Comparison of ENCODE assay signal across 8 cellular contexts in genomic region chr1:44655609-44656008, GRCh38. TPM values are rescaled to one million over a fixed set of nuclear protein-coding genes. Genes with fewer than 3 reads are reported as not detected.
DNase-seq lines count a peak whose midpoint lies in the region; ATAC-seq and TF ChIP-seq lines count a peak whose summit lies in the region.

No MANE protein-coding gene starts in this region.

- H3K4me3 Mint-ChIP-seq in activated CD4-positive, alpha-beta memory T cell treated with anti-CD3 and anti-CD28 coated beads for 36 hours, result no peak overlapping the region
- H3K4me3 Mint-ChIP-seq in activated CD4-positive, alpha-beta memory T cell treated with anti-CD3 and anti-CD28 coated beads, Interleukin-2, amount 10 ng/mL, durations not matched to agents 7 days and 5 days, result no peak overlapping the region

- H3K4me3 ChIP-seq in OCI-LY7 (ENCODE audit: low read depth, low read length, poor library complexity, severe bottlenecking) (no peak overlapping the region), epithelial cell of esophagus (ENCODE audit: low read length) (no peak overlapping the region), sigmoid colon (no peak overlapping the region)

- ATAC-seq in HG02840 (IDR thresholded peaks at IDR 0.05; ENCODE audit: low FRiP score, unreplicated experiment), result no peak

- H3K4me1 ChIP-seq in OCI-LY7 (ENCODE audit: insufficient read depth, low read length, poor library complexity, severe bottlenecking) (no peaks in the 10 kb centered on the region), sigmoid colon (peaks cover 0 to 14% (median 4%) of the 10 kb centered on the region in 4 donors)

- CTCF ChIA-PET in activated CD4-positive, alpha-beta memory T cell treated with anti-CD3 and anti-CD28 coated beads for 36 hours (lab: Charles Lee), result interaction anchor here (1.0 to 1.6 kb wide), 6 partner anchors 14 to 57 kb away, joined by 3 to 5 read pairs (median 4); no protein-coding TSS in a partner anchor
- CTCF ChIA-PET in activated CD4-positive, alpha-beta memory T cell treated with anti-CD3 and anti-CD28 coated beads, Interleukin-2, amount 10 ng/mL, durations not matched to agents 7 days and 5 days (lab: Charles Lee), result interaction anchor here (0.8 to 1.2 kb wide), 2 partner anchors 41 to 265 kb away, joined by 3 read pairs; no protein-coding TSS in a partner anchor
- CTCF ChIA-PET in OCI-LY7 (lab: Charles Lee; ENCODE audit: unreplicated experiment), result interaction anchor here (0.6 kb wide), 1 partner anchor 9 kb away, joined by 3 read pairs; no protein-coding TSS in a partner anchor

- no peak overlapping the region for H2AFZ ChIP-seq in OCI-LY7 (ENCODE audit: low read length)

- TF ChIP-seq EP300 in sigmoid colon (IDR thresholded peaks at IDR 0.05), result no peak

- TF ChIP-seq CTCF in OCI-LY7 (conservative IDR thresholded peaks at IDR 0.05; ENCODE audit: low read length) (peak; percentile 86), epithelial cell of esophagus (IDR thresholded peaks at IDR 0.05; ENCODE audit: insufficient read depth, low read depth, low read length, missing control alignments) (peak; percentile 76), sigmoid colon (IDR thresholded peaks at IDR 0.05) (peak in 3 of 4 experiments; percentile 41 to 54 (median 47))

- BruUV-seq in OCI-LY7 (replicated peaks; lab: Mats Ljungman, UMichigan), result no TSS peak

- no peak overlapping the region for H3K4me2 ChIP-seq in OCI-LY7 (ENCODE audit: low read length)

- peaks cover 12% of the 10 kb centered on the region for H3K36me3 ChIP-seq in OCI-LY7 (ENCODE audit: insufficient read depth, low read length)
- H3K36me3 ChIP-seq in sigmoid colon, result peaks cover 8 to 20% (median 13%) of the 10 kb centered on the region in 4 donors

- H3K27me3 ChIP-seq in sigmoid colon, result no peaks in the 10 kb centered on the region

- no peaks in the 10 kb centered on the region for H3K9me3 ChIP-seq in OCI-LY7 (ENCODE audit: low read length)
- no peaks in the 10 kb centered on the region for H3K9me3 ChIP-seq in sigmoid colon

- POLR2A ChIA-PET in activated CD4-positive, alpha-beta memory T cell treated with anti-CD3 and anti-CD28 coated beads for 36 hours (lab: Charles Lee), result no interaction called here
- POLR2A ChIA-PET in activated CD4-positive, alpha-beta memory T cell treated with anti-CD3 and anti-CD28 coated beads, Interleukin-2, amount 10 ng/mL, durations not matched to agents 7 days and 5 days (lab: Charles Lee), result interaction anchor here (1.5 kb wide), 1 partner anchor 23 kb away, joined by 5 read pairs; no protein-coding TSS in a partner anchor
- POLR2A ChIA-PET in OCI-LY7 (lab: Charles Lee), result interaction anchor here (0.6 kb wide), 1 partner anchor 1040 kb away, joined by 5 read pairs; no protein-coding TSS in a partner anchor

- H3K27ac ChIP-seq in OCI-LY7 (ENCODE audit: low read depth, low read length, poor library complexity, severe bottlenecking) (no peak overlapping the region), sigmoid colon (no peak overlapping the region)

- peaks cover 5% of the 10 kb centered on the region for H3K36me3 Mint-ChIP-seq in activated CD4-positive, alpha-beta memory T cell treated with anti-CD3 and anti-CD28 coated beads for 36 hours
- peaks cover 6% of the 10 kb centered on the region for H3K36me3 Mint-ChIP-seq in activated CD4-positive, alpha-beta memory T cell treated with anti-CD3 and anti-CD28 coated beads, Interleukin-2, amount 10 ng/mL, durations not matched to agents 7 days and 5 days (ENCODE audit: low read depth)

- intact Hi-C loops in activated CD4-positive, alpha-beta memory T cell treated with anti-CD3 and anti-CD28 coated beads for 36 hours (cut with micrococcal nuclease), result no loop called here
- intact Hi-C loops in OCI-LY7 (cut with micrococcal nuclease; ENCODE audit: unreplicated experiment) (loop anchor here (1.0 to 10.0 kb wide), 2 partner anchors 60 to 281 kb away; no protein-coding TSS in a partner anchor), sigmoid colon (cut with DNase I) (loop anchor here (10.0 kb wide), 1 partner anchor 441 kb away; the partner anchor contains the start of gene DMAP1)

- no peaks in the 10 kb centered on the region for H4K20me1 ChIP-seq in OCI-LY7 (ENCODE audit: insufficient read depth, low read length)

- no peaks in the 10 kb centered on the region for H3K9me2 ChIP-seq in OCI-LY7 (ENCODE audit: insufficient read depth, low read length)

- no peak overlapping the region for H3K27ac Mint-ChIP-seq in activated CD4-positive, alpha-beta memory T cell treated with anti-CD3 and anti-CD28 coated beads for 36 hours
- no peak overlapping the region for H3K27ac Mint-ChIP-seq in activated CD4-positive, alpha-beta memory T cell treated with anti-CD3 and anti-CD28 coated beads, Interleukin-2, amount 10 ng/mL, durations not matched to agents 7 days and 5 days

- 76 to 85% methylated on average over 5 of the region's 5 CpGs for WGBS in sigmoid colon, 2 donors

- DNase-seq in activated CD4-positive, alpha-beta memory T cell treated with anti-CD3 and anti-CD28 coated beads for 36 hours, result peak; percentile 22
- no peak for DNase-seq in activated CD4-positive, alpha-beta memory T cell treated with anti-CD3 and anti-CD28 coated beads, Interleukin-2, amount 10 ng/mL, durations not matched to agents 7 days and 5 days
- peak; percentile 45 for DNase-seq in OCI-LY7 (ENCODE audit: low spot score)
- no peak for DNase-seq in epithelial cell of esophagus (ENCODE audit: low read depth)
- no peak for DNase-seq in sigmoid colon
- DNase-seq in activated effector memory CD4-positive, alpha-beta T cell treated with Interleukin-2 at 50 U/mL for 16 hours, result no peak
- DNase-seq in NCI-H526 treated with DMSO at 0.1 percent for 48 hours (lab: John Stamatoyannopoulos, UW), result no peak

- TF ChIP-seq POLR2A in sigmoid colon (IDR thresholded peaks at IDR 0.05), result no peak

- H3K79me2 ChIP-seq in OCI-LY7 (ENCODE audit: insufficient read depth, low read depth, low read length), result no peaks in the 10 kb centered on the region

- H3K9me3 Mint-ChIP-seq in activated CD4-positive, alpha-beta memory T cell treated with anti-CD3 and anti-CD28 coated beads for 36 hours, result no peaks in the 10 kb centered on the region
- no peaks in the 10 kb centered on the region for H3K9me3 Mint-ChIP-seq in activated CD4-positive, alpha-beta memory T cell treated with anti-CD3 and anti-CD28 coated beads, Interleukin-2, amount 10 ng/mL, durations not matched to agents 7 days and 5 days

- H3K4me1 Mint-ChIP-seq in activated CD4-positive, alpha-beta memory T cell treated with anti-CD3 and anti-CD28 coated beads for 36 hours (ENCODE audit: low read depth), result no peaks in the 10 kb centered on the region
- H3K4me1 Mint-ChIP-seq in activated CD4-positive, alpha-beta memory T cell treated with anti-CD3 and anti-CD28 coated beads, Interleukin-2, amount 10 ng/mL, durations not matched to agents 7 days and 5 days, result no peaks in the 10 kb centered on the region

- no peaks in the 10 kb centered on the region for H3K27me3 Mint-ChIP-seq in activated CD4-positive, alpha-beta memory T cell treated with anti-CD3 and anti-CD28 coated beads for 36 hours
- no peaks in the 10 kb centered on the region for H3K27me3 Mint-ChIP-seq in activated CD4-positive, alpha-beta memory T cell treated with anti-CD3 and anti-CD28 coated beads, Interleukin-2, amount 10 ng/mL, durations not matched to agents 7 days and 5 days

RNA-seq across cellular contexts. Expression of gene TMEM53, which starts 18.7 kb away (rescaled TPM):
- total RNA-seq in activated CD4-positive, alpha-beta memory T cell treated with anti-CD3 and anti-CD28 coated beads for 36 hours, result 1 to 10 TPM; 5.1 to 6.5 TPM
- 1 to 10 TPM; 4.3 to 5.6 TPM for total RNA-seq in activated CD4-positive, alpha-beta memory T cell treated with anti-CD3 and anti-CD28 coated beads, Interleukin-2, amount 10 ng/mL, durations not matched to agents 7 days and 5 days
- total RNA-seq in OCI-LY7 (2014; rRNA removed; shearing (Covaris generic)), result 5.5 and 6.6 TPM in 2 replicates
- total RNA-seq in OCI-LY7 (2022), result 8.1 and 8.9 TPM in 2 replicates
- 1 to 10 TPM; 1.7 to 5.6 (median 4.5) TPM for total RNA-seq in sigmoid colon
- 10 to 100 TPM; 17.1 to 29.7 (median 19.8) TPM for polyA plus RNA-seq in sigmoid colon

RNA-seq across cellular contexts. Expression of gene ARMH1, which starts 18.9 kb away (rescaled TPM):
- total RNA-seq in activated CD4-positive, alpha-beta memory T cell treated with anti-CD3 and anti-CD28 coated beads for 36 hours, result 100 to 1,000 TPM; 134 to 141 TPM
- total RNA-seq in activated CD4-positive, alpha-beta memory T cell treated with anti-CD3 and anti-CD28 coated beads, Interleukin-2, amount 10 ng/mL, durations not matched to agents 7 days and 5 days, result 10 to 100 TPM; 20.8 to 21.2 TPM
- 5.3 and 7.8 TPM in 2 replicates for total RNA-seq in OCI-LY7 (2014; rRNA removed; shearing (Covaris generic))
- total RNA-seq in OCI-LY7 (2022) (7.9 and 8.9 TPM in 2 replicates), sigmoid colon (1 to 10 TPM in 2 of 4 donors, under 1 TPM in 1, not detected in 1; 0.33 to 1.5 (median 1.1) TPM)
- 10 to 100 TPM in 1 of 3 donors, not detected in 2; 23.0 TPM for polyA plus RNA-seq in sigmoid colon

Comparison
In these comparisons a context has a peak if more than half of its experiments do, and no peak if none do; other contexts are left out.
1. DNase-seq: peak in activated CD4-positive, alpha-beta memory T cell treated with anti-CD3 and anti-CD28 coated beads for 36 hours (single experiment) and OCI-LY7 (single experiment); none in activated CD4-positive, alpha-beta memory T cell treated with anti-CD3 and anti-CD28 coated beads, Interleukin-2, amount 10 ng/mL, durations not matched to agents 7 days and 5 days (single experiment), epithelial cell of esophagus (single experiment), sigmoid colon (single experiment), activated effector memory CD4-positive, alpha-beta T cell treated with Interleukin-2 at 50 U/mL for 16 hours (single experiment) and NCI-H526 treated with DMSO at 0.1 percent for 48 hours (single experiment).
2. RNA of gene ARMH1, which starts 18.9 kb away (total RNA-seq): 134 to 141 TPM in activated CD4-positive, alpha-beta memory T cell treated with anti-CD3 and anti-CD28 coated beads for 36 hours; 20.8 to 21.2 TPM in activated CD4-positive, alpha-beta memory T cell treated with anti-CD3 and anti-CD28 coated beads, Interleukin-2, amount 10 ng/mL, durations not matched to agents 7 days and 5 days, 5.3 to 8.9 TPM in OCI-LY7 and 0.33 to 1.5 TPM in sigmoid colon; every median in the first group is over 4 times any median in the second.
3. Peak in every context shown above with its lines, with median percentiles within 50 percentile points of each other: CTCF ChIP-seq.